In genomic region chr2:232459419-232460035, GRCh38 we compare ENCODE assay signal across 21 cellular contexts. TPM values are rescaled to one million over a fixed set of nuclear protein-coding genes. Genes with fewer than 3 reads are reported as not detected.
"Had no signal": no experiment of that assay in that cellular context is flagged by ENCODE, and none has a peak within 500 bp of the region (broad histone marks: within the 10 kb centered on the region; RNA-seq: fewer than 3 reads in every experiment).

No MANE protein-coding gene starts in this region.

- H3K9me3 Mint-ChIP-seq: activated B cell treated with CpG ODN at 0.5 μM for 24 hours; activated CD8-positive, alpha-beta T cell treated with anti-CD3 and anti-CD28 coated beads for 36 hours; activated naive CD8-positive, alpha-beta T cell treated with anti-CD3 and anti-CD28 coated beads for 36 hours; activated T-cell treated with anti-CD3 and anti-CD28 coated beads, Interleukin-2, amount 50 U/mL, for 72 hours; stimulated activated naive B cell treated with anti-CD40 and anti-IgM and Interleukin-4, amounts not matched to agents 10 μg/mL and 1 μg/mL and 100 μg/mL, for 72 hours; T-cell had no signal

- H3K36me3 ChIP-seq: cardiac muscle cell, left ventricle myocardium inferior, pancreas, tibial artery, uterus had no signal

- H3K27ac Mint-ChIP-seq: activated B cell treated with CpG ODN at 0.5 μM for 24 hours; activated CD8-positive, alpha-beta T cell treated with anti-CD3 and anti-CD28 coated beads for 36 hours; activated naive CD8-positive, alpha-beta T cell treated with anti-CD3 and anti-CD28 coated beads for 36 hours; activated T-cell treated with anti-CD3 and anti-CD28 coated beads, Interleukin-2, amount 50 U/mL, for 72 hours; stimulated activated naive B cell treated with anti-CD40 and anti-IgM and Interleukin-4, amounts not matched to agents 10 μg/mL and 1 μg/mL and 100 μg/mL, for 72 hours; T-cell had no signal

- DNase-seq: activated B cell treated with CpG ODN at 0.5 μM for 24 hours; activated CD4-positive, alpha-beta T cell treated with anti-CD3 and anti-CD28 coated beads for 4 hours; activated CD8-positive, alpha-beta T cell treated with anti-CD3 and anti-CD28 coated beads for 36 hours; activated gamma-delta T cell treated with Interleukin-2 at 50 U/mL for 16 hours; activated naive CD8-positive, alpha-beta T cell treated with anti-CD3 and anti-CD28 coated beads for 36 hours; activated T-cell treated with anti-CD3 and anti-CD28 coated beads, Interleukin-2, amount 50 U/mL, for 72 hours; amniotic stem cell; foreskin melanocyte; kidney; left ventricle myocardium inferior; stimulated activated naive B cell treated with anti-CD40 and anti-IgM and Interleukin-4, amounts not matched to agents 10 μg/mL and 1 μg/mL and 100 μg/mL, for 72 hours; uterus had no signal

- H3K4me1 ChIP-seq: left ventricle myocardium inferior, pancreas, tibial artery, uterus had no signal

- H3K27me3 ChIP-seq: pancreas, uterus had no signal

- H3K36me3 Mint-ChIP-seq: activated naive CD8-positive, alpha-beta T cell treated with anti-CD3 and anti-CD28 coated beads for 36 hours; stimulated activated naive B cell treated with anti-CD40 and anti-IgM and Interleukin-4, amounts not matched to agents 10 μg/mL and 1 μg/mL and 100 μg/mL, for 72 hours; T-cell had no signal

- ATAC-seq: activated CD8-positive, alpha-beta T cell treated with anti-CD3 and anti-CD28 coated beads for 36 hours; activated T-cell treated with anti-CD3 and anti-CD28 coated beads, Interleukin-2, amount 50 U/mL, for 72 hours; pancreas; SK-N-SH treated with all-trans-retinoic acid at 6 μM for 48 hours; stimulated activated naive B cell treated with anti-CD40 and anti-IgM and Interleukin-4, amounts not matched to agents 10 μg/mL and 1 μg/mL and 100 μg/mL, for 72 hours; T-cell had no signal

- H3K9me3 ChIP-seq: left ventricle myocardium inferior, pancreas, tibial artery, uterus had no signal

- H3K4me3 Mint-ChIP-seq: activated B cell treated with CpG ODN at 0.5 μM for 24 hours; activated CD8-positive, alpha-beta T cell treated with anti-CD3 and anti-CD28 coated beads for 36 hours; activated naive CD8-positive, alpha-beta T cell treated with anti-CD3 and anti-CD28 coated beads for 36 hours; activated T-cell treated with anti-CD3 and anti-CD28 coated beads, Interleukin-2, amount 50 U/mL, for 72 hours; stimulated activated naive B cell treated with anti-CD40 and anti-IgM and Interleukin-4, amounts not matched to agents 10 μg/mL and 1 μg/mL and 100 μg/mL, for 72 hours; T-cell had no signal

- H3K27ac ChIP-seq: cardiac muscle cell, dorsolateral prefrontal cortex, left ventricle myocardium inferior, pancreas, tibial artery, uterus had no signal

- H3K4me3 ChIP-seq: cardiac muscle cell, dorsolateral prefrontal cortex, left ventricle myocardium inferior, pancreas, tibial artery, uterus had no signal

- H3K4me1 Mint-ChIP-seq: activated B cell treated with CpG ODN at 0.5 μM for 24 hours; activated naive CD8-positive, alpha-beta T cell treated with anti-CD3 and anti-CD28 coated beads for 36 hours; stimulated activated naive B cell treated with anti-CD40 and anti-IgM and Interleukin-4, amounts not matched to agents 10 μg/mL and 1 μg/mL and 100 μg/mL, for 72 hours; T-cell had no signal

RNA-seq across cellular contexts. Expression of gene ALPI, which starts 3.6 kb away (rescaled TPM):
- total RNA-seq: activated B cell treated with CpG ODN at 0.5 μM for 24 hours; activated CD8-positive, alpha-beta T cell treated with anti-CD3 and anti-CD28 coated beads for 36 hours; activated naive CD8-positive, alpha-beta T cell treated with anti-CD3 and anti-CD28 coated beads for 36 hours; activated T-cell treated with anti-CD3 and anti-CD28 coated beads, Interleukin-2, amount 50 U/mL, for 72 hours; cardiac muscle cell; dorsolateral prefrontal cortex; epithelial cell of proximal tubule; left ventricle myocardium inferior; mononuclear cell; pancreas; subcutaneous adipose tissue; T-cell; uterus had no signal
- polyA plus RNA-seq: cardiac muscle cell, pancreas had no signal

RNA-seq across cellular contexts. Expression of gene ECEL1, which starts 28.1 kb away (rescaled TPM):
- total RNA-seq: activated B cell treated with CpG ODN at 0.5 μM for 24 hours, epithelial cell of proximal tubule, left ventricle myocardium inferior, mononuclear cell, subcutaneous adipose tissue had no signal

RNA-seq across cellular contexts. Expression of gene ALPG, which starts 52.9 kb away (rescaled TPM):
- total RNA-seq: activated B cell treated with CpG ODN at 0.5 μM for 24 hours; activated CD8-positive, alpha-beta T cell treated with anti-CD3 and anti-CD28 coated beads for 36 hours; activated naive CD8-positive, alpha-beta T cell treated with anti-CD3 and anti-CD28 coated beads for 36 hours; activated T-cell treated with anti-CD3 and anti-CD28 coated beads, Interleukin-2, amount 50 U/mL, for 72 hours; cardiac muscle cell; epithelial cell of proximal tubule; kidney; left ventricle myocardium inferior; mononuclear cell; pancreas; subcutaneous adipose tissue; uterus had no signal
- polyA plus RNA-seq: cardiac muscle cell, pancreas had no signal
